ENCODE assay signal across 1 cellular context in genomic region chr10:119620771-119621384, GRCh38.
TF ChIP-seq lines count a peak whose summit lies in the region.

No MANE protein-coding gene starts in this region.

TF ChIP-seq in SK-N-SH, 30 proteins besides CTCF, POLR2A, EP300 and RAD21 (continued from another document):
- TF ChIP-seq ZBTB33 (IDR thresholded peaks at IDR 0.05; ENCODE audit: borderline replicate concordance, low read depth) (no peak), NFIC (IDR thresholded peaks at IDR 0.05; ENCODE audit: borderline replicate concordance) (no peak), FOXJ3 (CRISPR knock-in tag; IDR thresholded peaks at IDR 0.05) (no peak), MXI1 (IDR thresholded peaks at IDR 0.05; ENCODE audit: low read depth, low read length) (no peak), RCOR1 (IDR thresholded peaks at IDR 0.05; ENCODE audit: low read length) (no peak)
- TF ChIP-seq, protein P1, sequence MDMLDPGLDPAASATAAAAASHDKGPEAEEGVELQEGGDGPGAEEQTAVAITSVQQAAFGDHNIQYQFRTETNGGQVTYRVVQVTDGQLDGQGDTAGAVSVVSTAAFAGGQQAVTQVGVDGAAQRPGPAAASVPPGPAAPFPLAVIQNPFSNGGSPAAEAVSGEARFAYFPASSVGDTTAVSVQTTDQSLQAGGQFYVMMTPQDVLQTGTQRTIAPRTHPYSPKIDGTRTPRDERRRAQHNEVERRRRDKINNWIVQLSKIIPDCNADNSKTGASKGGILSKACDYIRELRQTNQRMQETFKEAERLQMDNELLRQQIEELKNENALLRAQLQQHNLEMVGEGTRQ (IDR thresholded peaks at IDR 0.05; ENCODE audit: borderline replicate concordance, low read depth, low read length), result no peak
TF ChIP-seq in SK-N-SH: peak in this region for 0.
